16 cellular contexts compared by ENCODE assay signal in genomic region chr14:24818823-24819341, GRCh38.
"Had no signal": no experiment of that assay in that cellular context is flagged by ENCODE, and none has a peak within 500 bp of the region (broad histone marks: within the 10 kb centered on the region; RNA-seq: fewer than 3 reads in every experiment).

No MANE protein-coding gene starts in this region.

- H3K4me3 ChIP-seq: adrenal gland, lower lobe of right lung, mucosa of descending colon, uterus had no signal

- H3K36me3 ChIP-seq: adrenal gland, brain microvascular endothelial cell, lower lobe of right lung, uterus had no signal

- H3K9me3 ChIP-seq: adrenal gland, lower lobe of right lung, mucosa of descending colon, uterus had no signal

- FAIRE-seq: endometrium, keratinocyte had no signal

- H3K9me3 Mint-ChIP-seq: activated T-helper 2 cell treated with anti-CD3 and anti-CD28 coated beads, Interferon-gamma antibody, Interleukin-2, Interleukin-4, amounts not matched to agents 10 μg/mL and 5 μg/mL and 100 μg/mL, durations not matched to agents 14 hours and 24 hours and 36 hours; natural killer cell had no signal

- H3K4me1 ChIP-seq: adrenal gland, foreskin keratinocyte had no signal

- H3K4me3 Mint-ChIP-seq: natural killer cell, T-helper 17 cell had no signal

- ATAC-seq: foreskin keratinocyte, lower lobe of right lung, natural killer cell, T-helper 17 cell had no signal

- H3K36me3 Mint-ChIP-seq: natural killer cell had no signal

- H3K27ac ChIP-seq: brain microvascular endothelial cell, foreskin keratinocyte, lower lobe of right lung had no signal

- H3K27ac Mint-ChIP-seq: activated T-helper 2 cell treated with anti-CD3 and anti-CD28 coated beads, Interferon-gamma antibody, Interleukin-2, Interleukin-4, amounts not matched to agents 10 μg/mL and 5 μg/mL and 100 μg/mL, durations not matched to agents 14 hours and 24 hours and 36 hours; natural killer cell; T-helper 17 cell had no signal

- DNase-seq: activated CD4-positive, alpha-beta T cell treated with anti-CD3 and anti-CD28 coated beads, Interleukin-2, amount 50 U/mL, for 1 hour; activated naive CD4-positive, alpha-beta T cell treated with anti-CD3 and anti-CD28 coated beads, Interleukin-2, amount 50 U/mL, for 16 hours; activated T-cell treated with anti-CD3 and anti-CD28 coated beads for 4 hours; brain microvascular endothelial cell; cerebellar nuclear complex; dermis blood vessel endothelial cell; foreskin keratinocyte; lower lobe of right lung; natural killer cell; T-helper 17 cell; uterus had no signal

- H3K27me3 ChIP-seq: adrenal gland, brain microvascular endothelial cell, uterus had no signal

- H3K4me1 Mint-ChIP-seq: natural killer cell, T-helper 17 cell had no signal
